ENCODE assay signal across 31 cellular contexts in genomic region chr20:49091762-49092161, GRCh38.
"Had no signal": no experiment of that assay in that cellular context is flagged by ENCODE, and none has a peak within 500 bp of the region (broad histone marks: within the 10 kb centered on the region; RNA-seq: fewer than 3 reads in every experiment).

No MANE protein-coding gene starts in this region.

- H3K4me3 ChIP-seq: adrenal gland, body of pancreas, esophagus squamous epithelium had no signal

- H3K27ac ChIP-seq: adrenal gland, body of pancreas, esophagus squamous epithelium had no signal

- FAIRE-seq: colon, frontal cortex had no signal

- H3K27me3 ChIP-seq: adrenal gland, body of pancreas, esophagus squamous epithelium had no signal

- DNase-seq: activated CD4-positive, alpha-beta memory T cell treated with anti-CD3 and anti-CD28 coated beads, Interleukin-2, amount 10 ng/mL, durations not matched to agents 7 days and 5 days; activated CD4-positive, alpha-beta T cell treated with anti-CD3 and anti-CD28 coated beads for 1 hour; activated CD4-positive, alpha-beta T cell treated with anti-CD3 and anti-CD28 coated beads for 4 hours; activated CD4-positive, alpha-beta T cell treated with anti-CD3 and anti-CD28 coated beads, Interleukin-2, amount 10 ng/mL, durations not matched to agents 7 days and 5 days; activated CD4-positive, alpha-beta T cell treated with anti-CD3 and anti-CD28 coated beads, Interleukin-2, amount 50 U/mL, for 4 hours; activated CD8-positive, alpha-beta memory T cell treated with anti-CD3 and anti-CD28 coated beads, Interleukin-2, amount 50 U/mL, for 48 hours; activated effector memory CD4-positive, alpha-beta T cell treated with anti-CD3 and anti-CD28 coated beads, Interleukin-2, amount 50 U/mL, for 16 hours; activated naive CD4-positive, alpha-beta T cell treated with anti-CD3 and anti-CD28 coated beads for 36 hours; activated naive CD8-positive, alpha-beta T cell treated with anti-CD3 and anti-CD28 coated beads for 36 hours; activated naive CD8-positive, alpha-beta T cell treated with anti-CD3 and anti-CD28 coated beads, Interleukin-2, amount 50 U/mL, for 24 hours; activated T-cell treated with anti-CD3 and anti-CD28 coated beads for 4 hours; activated T-cell treated with anti-CD3 and anti-CD28 coated beads, Interleukin-2, amount 50 U/mL, for 4 hours; adrenal gland; amygdala; aorta; body of pancreas; caudate nucleus; cortex of kidney; dermis blood vessel endothelial cell; effector CD4-positive, alpha-beta T cell; effector memory CD8-positive, alpha-beta T cell; erythroblast; esophagus squamous epithelium; head of caudate nucleus; T-helper 2 cell had no signal

- H3K9me3 ChIP-seq: adrenal gland, body of pancreas, esophagus squamous epithelium had no signal

- H3K4me3 Mint-ChIP-seq: activated CD4-positive, alpha-beta memory T cell treated with anti-CD3 and anti-CD28 coated beads, Interleukin-2, amount 10 ng/mL, durations not matched to agents 7 days and 5 days; activated CD4-positive, alpha-beta T cell treated with anti-CD3 and anti-CD28 coated beads, Interleukin-2, amount 10 ng/mL, durations not matched to agents 7 days and 5 days; activated naive CD4-positive, alpha-beta T cell treated with anti-CD3 and anti-CD28 coated beads for 36 hours; activated naive CD4-positive, alpha-beta T cell treated with anti-CD3 and anti-CD28 coated beads, Interleukin-2, amount 50 U/mL, for 24 hours; activated naive CD8-positive, alpha-beta T cell treated with anti-CD3 and anti-CD28 coated beads for 36 hours; activated naive CD8-positive, alpha-beta T cell treated with anti-CD3 and anti-CD28 coated beads, Interleukin-2, amount 50 U/mL, for 24 hours; activated T-cell treated with anti-CD3 and anti-CD28 coated beads, Interleukin-2, amount 50 U/mL, for 4 hours; activated T-helper 1 cell treated with anti-CD3 and anti-CD28 coated beads, Interleukin-12 subunit alpha, Interleukin-12 subunit beta, Interleukin-2, Interleukin-4 antibody, amounts not matched to agents 30 ng/mL and 10 ng/mL and 1 ng/mL, durations not matched to agents 14 hours and 24 hours and 36 hours; effector memory CD8-positive, alpha-beta T cell; WTC11 had no signal

- H3K27me3 Mint-ChIP-seq: activated CD4-positive, alpha-beta memory T cell treated with anti-CD3 and anti-CD28 coated beads, Interleukin-2, amount 10 ng/mL, durations not matched to agents 7 days and 5 days; activated CD4-positive, alpha-beta T cell treated with anti-CD3 and anti-CD28 coated beads, Interleukin-2, amount 10 ng/mL, durations not matched to agents 7 days and 5 days; activated naive CD4-positive, alpha-beta T cell treated with anti-CD3 and anti-CD28 coated beads, Interleukin-2, amount 50 U/mL, for 24 hours; activated naive CD8-positive, alpha-beta T cell treated with anti-CD3 and anti-CD28 coated beads for 36 hours; activated naive CD8-positive, alpha-beta T cell treated with anti-CD3 and anti-CD28 coated beads, Interleukin-2, amount 50 U/mL, for 24 hours; effector memory CD8-positive, alpha-beta T cell had no signal

- H3K27ac Mint-ChIP-seq: activated CD4-positive, alpha-beta memory T cell treated with anti-CD3 and anti-CD28 coated beads, Interleukin-2, amount 10 ng/mL, durations not matched to agents 7 days and 5 days; activated CD4-positive, alpha-beta T cell treated with anti-CD3 and anti-CD28 coated beads, Interleukin-2, amount 10 ng/mL, durations not matched to agents 7 days and 5 days; activated naive CD4-positive, alpha-beta T cell treated with anti-CD3 and anti-CD28 coated beads for 36 hours; activated naive CD4-positive, alpha-beta T cell treated with anti-CD3 and anti-CD28 coated beads, Interleukin-2, amount 50 U/mL, for 24 hours; activated naive CD8-positive, alpha-beta T cell treated with anti-CD3 and anti-CD28 coated beads for 36 hours; activated naive CD8-positive, alpha-beta T cell treated with anti-CD3 and anti-CD28 coated beads, Interleukin-2, amount 50 U/mL, for 24 hours; activated T-helper 1 cell treated with anti-CD3 and anti-CD28 coated beads, Interleukin-12 subunit alpha, Interleukin-12 subunit beta, Interleukin-2, Interleukin-4 antibody, amounts not matched to agents 30 ng/mL and 10 ng/mL and 1 ng/mL, durations not matched to agents 14 hours and 24 hours and 36 hours; activated T-helper 2 cell treated with anti-CD3 and anti-CD28 coated beads, Interferon-gamma antibody, Interleukin-2, Interleukin-4, amounts not matched to agents 10 μg/mL and 5 μg/mL and 100 μg/mL, durations not matched to agents 14 hours and 24 hours and 36 hours had no signal

- H3K9me3 Mint-ChIP-seq: activated CD4-positive, alpha-beta memory T cell treated with anti-CD3 and anti-CD28 coated beads, Interleukin-2, amount 10 ng/mL, durations not matched to agents 7 days and 5 days; activated CD4-positive, alpha-beta T cell treated with anti-CD3 and anti-CD28 coated beads, Interleukin-2, amount 10 ng/mL, durations not matched to agents 7 days and 5 days; activated naive CD4-positive, alpha-beta T cell treated with anti-CD3 and anti-CD28 coated beads for 36 hours; activated naive CD4-positive, alpha-beta T cell treated with anti-CD3 and anti-CD28 coated beads, Interleukin-2, amount 50 U/mL, for 24 hours; activated naive CD8-positive, alpha-beta T cell treated with anti-CD3 and anti-CD28 coated beads for 36 hours; activated naive CD8-positive, alpha-beta T cell treated with anti-CD3 and anti-CD28 coated beads, Interleukin-2, amount 50 U/mL, for 24 hours; activated T-cell treated with anti-CD3 and anti-CD28 coated beads, Interleukin-2, amount 50 U/mL, for 4 hours; activated T-helper 1 cell treated with anti-CD3 and anti-CD28 coated beads, Interleukin-12 subunit alpha, Interleukin-12 subunit beta, Interleukin-2, Interleukin-4 antibody, amounts not matched to agents 30 ng/mL and 10 ng/mL and 1 ng/mL, durations not matched to agents 14 hours and 24 hours and 36 hours; activated T-helper 2 cell treated with anti-CD3 and anti-CD28 coated beads, Interferon-gamma antibody, Interleukin-2, Interleukin-4, amounts not matched to agents 10 μg/mL and 5 μg/mL and 100 μg/mL, durations not matched to agents 14 hours and 24 hours and 36 hours; effector memory CD8-positive, alpha-beta T cell; WTC11 had no signal

- H3K4me1 Mint-ChIP-seq: activated naive CD4-positive, alpha-beta T cell treated with anti-CD3 and anti-CD28 coated beads, Interleukin-2, amount 50 U/mL, for 24 hours; activated naive CD8-positive, alpha-beta T cell treated with anti-CD3 and anti-CD28 coated beads for 36 hours; activated naive CD8-positive, alpha-beta T cell treated with anti-CD3 and anti-CD28 coated beads, Interleukin-2, amount 50 U/mL, for 24 hours; WTC11 had no signal

- H3K4me1 ChIP-seq: adrenal gland, esophagus squamous epithelium had no signal

- ATAC-seq: activated naive CD8-positive, alpha-beta T cell treated with anti-CD3 and anti-CD28 coated beads, Interleukin-2, amount 50 U/mL, for 24 hours; activated T-cell treated with anti-CD3 and anti-CD28 coated beads, Interleukin-2, amount 50 U/mL, for 4 hours; body of pancreas; effector memory CD8-positive, alpha-beta T cell; WTC11 had no signal
